8 cellular contexts compared by ENCODE assay signal in genomic region chr6:32852018-32852843, GRCh38. TPM values are rescaled to one million over a fixed set of nuclear protein-coding genes. Genes with fewer than 3 reads are reported as not detected.
DNase-seq lines count a peak whose midpoint lies in the region; ATAC-seq and TF ChIP-seq lines count a peak whose summit lies in the region.

No MANE protein-coding gene starts in this region.

- no peaks in the 10 kb centered on the region for H3K4me1 ChIP-seq in A673 (ENCODE audit: insufficient read depth, low read length, poor library complexity, severe bottlenecking)
- H3K4me1 ChIP-seq in iPS-18a (ENCODE audit: control insufficient read depth, low read depth, low read length): no peaks in the 10 kb centered on the region

- peak overlapping the region; percentile 93 for H3K4me3 ChIP-seq in A673 (ENCODE audit: low read depth, low read length, poor library complexity, severe bottlenecking)
- peak overlapping the region; percentile 81 for H3K4me3 ChIP-seq in iPS-18a (ENCODE audit: low read length)

- intact Hi-C loops in A673 (cut with micrococcal nuclease; ENCODE audit: unreplicated experiment): no loop called here

- CTCF ChIA-PET in A673 (lab: Charles Lee): interaction anchor here (2.6 kb wide), 1 partner anchor 13 kb away, joined by 56 read pairs; the partner anchor contains the start of gene TAP2

- H3K9ac ChIP-seq in iPS-18a (ENCODE audit: low read length): no peak overlapping the region

- H3K27me3 ChIP-seq in A673 (replicated peaks; ENCODE audit: insufficient read depth, low read depth, low read length, poor library complexity): peaks cover 27% of the 10 kb centered on the region
- peaks cover 62% of the 10 kb centered on the region for H3K27me3 ChIP-seq in iPS-18a (ENCODE audit: control insufficient read depth, insufficient read depth, low read length)

- DNase-seq in A673 (ENCODE audit: low spot score) (no peak), inferior parietal cortex (ENCODE audit: extremely low spot score) (no peak)
- peak; percentile 42 for DNase-seq in stimulated activated CD4-positive, alpha-beta T cell treated with anti-CD3 and anti-CD28 coated beads, Interleukin-4, amount 100 ng/mL, for 24 hours

- peak; percentile 16 for ATAC-seq in HG03064 (IDR thresholded peaks at IDR 0.05; ENCODE audit: low read depth, unreplicated experiment)
- no peak for ATAC-seq in GM18870 (IDR thresholded peaks at IDR 0.05; ENCODE audit: unreplicated experiment)
- ATAC-seq in GM18868 (IDR thresholded peaks at IDR 0.05; ENCODE audit: unreplicated experiment): no peak

- H3K36me3 ChIP-seq in A673 (ENCODE audit: insufficient read depth, low read length, poor library complexity, severe bottlenecking): no peaks in the 10 kb centered on the region
- H3K36me3 ChIP-seq in iPS-18a (ENCODE audit: control insufficient read depth, low read depth, low read length): no peaks in the 10 kb centered on the region

- H3K9me3 ChIP-seq in A673 (ENCODE audit: low read depth, low read length, poor library complexity, severe bottlenecking) (no peaks in the 10 kb centered on the region), iPS-18a (ENCODE audit: control insufficient read depth, low read depth, low read length) (no peaks in the 10 kb centered on the region)

- TSS peak; percentile 52 for BruUV-seq in A673 (replicated peaks; lab: Mats Ljungman, UMichigan)

- H3K27ac ChIP-seq in A673 (ENCODE audit: low read depth, low read length, poor library complexity, severe bottlenecking) (no peak overlapping the region), adipose tissue (ENCODE audit: low read depth, low read length) (peak overlapping the region; percentile 98), iPS-18a (ENCODE audit: low read length) (no peak overlapping the region)

- POLR2A ChIA-PET in A673 (lab: Charles Lee; ENCODE audit: low non-redundant PET): no interaction called here

- no peak for TF ChIP-seq CTCF in A673 (conservative IDR thresholded peaks at IDR 0.05; ENCODE audit: low read depth, low read length)

- WGBS in adipose tissue, 3 donors: 45 to 51% (median 45%) methylated on average over 23 of the region's 23 CpGs

RNA-seq across cellular contexts. Expression of gene TAP1, which starts 1.3 kb away (rescaled TPM):
- total RNA-seq in A673 (2021): 11.7 and 12.3 TPM in 2 replicates
- polyA plus RNA-seq in adipose tissue: 10 to 100 TPM; 29.6 to 43.0 (median 34.0) TPM

RNA-seq across cellular contexts. Expression of gene PSMB9, which starts 1.8 kb away (rescaled TPM):
- 4.3 and 6.8 TPM in 2 replicates for total RNA-seq in A673 (2021)
- polyA plus RNA-seq in adipose tissue: 10 to 100 TPM; 17.0 to 66.6 (median 53.4) TPM

RNA-seq across cellular contexts. Expression of gene PSMB8, which starts 8.4 kb away (rescaled TPM):
- total RNA-seq in A673 (2021): 20.2 and 21.8 TPM in 2 replicates
- polyA plus RNA-seq in adipose tissue: 10 to 100 TPM; 43.8 to 93.3 (median 61.5) TPM

RNA-seq across cellular contexts. Expression of gene TAP2, which starts 13.7 kb away (rescaled TPM):
- total RNA-seq in A673 (2021): 39.2 and 46.5 TPM in 2 replicates
- polyA plus RNA-seq in adipose tissue: 10 to 100 TPM in 2 of 3 donors, 1 to 10 TPM in 1; 8.3 to 29.4 (median 17.8) TPM

RNA-seq across cellular contexts. Expression of gene HLA-DOB, which starts 35.4 kb away (rescaled TPM):
- total RNA-seq in A673 (2021): 2.0 and 2.8 TPM in 2 replicates
- under 1 TPM in 2 of 3 donors, not detected in 1; 0.58 to 0.62 TPM for polyA plus RNA-seq in adipose tissue
